Comparison of ENCODE assay signal across 15 cellular contexts in the genomic region with DNA sequence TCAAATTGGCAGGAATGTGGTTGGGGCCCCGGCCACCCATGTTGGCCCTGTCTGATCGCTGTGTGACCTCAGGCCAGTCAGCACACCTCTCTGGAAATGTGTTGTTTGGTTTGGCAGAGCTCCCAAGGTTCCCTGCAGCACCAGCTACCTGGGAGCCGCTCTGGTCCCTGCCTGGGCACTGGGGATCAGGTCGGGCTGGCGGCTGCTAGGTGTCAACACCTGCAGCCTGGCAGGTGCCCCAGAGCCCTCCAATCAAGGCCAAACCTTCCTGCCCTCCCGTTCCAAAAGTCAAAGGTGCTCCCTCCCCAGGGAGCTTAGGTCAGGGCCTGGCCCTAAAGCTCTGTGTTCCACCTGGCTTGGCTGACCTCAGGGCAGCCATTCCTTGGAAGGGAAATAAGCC.
"Had no signal": no experiment of that assay in that cellular context is flagged by ENCODE, and none has a peak within 500 bp of the region (broad histone marks: within the 10 kb centered on the region; RNA-seq: fewer than 3 reads in every experiment).

No MANE protein-coding gene starts in this region.

- H3K27me3 ChIP-seq: cardiac muscle cell, esophagus muscularis mucosa, gastroesophageal sphincter, right atrium auricular region had no signal

- H3K27ac ChIP-seq: cardiac muscle cell, esophagus muscularis mucosa, gastroesophageal sphincter, heart left ventricle, left ventricle myocardium inferior, prostate gland, right atrium auricular region, skin epidermis had no signal

- ATAC-seq: gastroesophageal sphincter; heart left ventricle; stimulated activated memory B cell treated with anti-CD40 and anti-IgM and Interleukin-4, amounts not matched to agents 10 μg/mL and 1 μg/mL and 100 μg/mL, for 72 hours had no signal

- H3K4me1 ChIP-seq: prostate gland had no signal

- H3K4me3 ChIP-seq: cardiac muscle cell, esophagus muscularis mucosa, gastroesophageal sphincter, heart left ventricle, left ventricle myocardium inferior, prostate gland, right atrium auricular region, skin epidermis had no signal

- DNase-seq: activated CD4-positive, alpha-beta T cell treated with anti-CD3 and anti-CD28 coated beads, Interleukin-2, amount 50 U/mL, for 4 hours; dermis blood vessel endothelial cell; effector memory CD4-positive, alpha-beta T cell; heart left ventricle; kidney; left ventricle myocardium inferior; stimulated activated CD4-positive, alpha-beta T cell treated with anti-CD3 and anti-CD28 coated beads, Interleukin-4, amount 100 ng/mL, for 24 hours had no signal

- H3K9me3 ChIP-seq: esophagus muscularis mucosa, gastroesophageal sphincter, heart left ventricle, left ventricle myocardium inferior, prostate gland, right atrium auricular region had no signal

- H3K36me3 ChIP-seq: cardiac muscle cell, esophagus muscularis mucosa, gastroesophageal sphincter, heart left ventricle, left ventricle myocardium inferior, prostate gland, right atrium auricular region had no signal

- FAIRE-seq: endothelial cell of umbilical vein, kidney had no signal
